1 cellular context compared by ENCODE assay signal in the genomic region with DNA sequence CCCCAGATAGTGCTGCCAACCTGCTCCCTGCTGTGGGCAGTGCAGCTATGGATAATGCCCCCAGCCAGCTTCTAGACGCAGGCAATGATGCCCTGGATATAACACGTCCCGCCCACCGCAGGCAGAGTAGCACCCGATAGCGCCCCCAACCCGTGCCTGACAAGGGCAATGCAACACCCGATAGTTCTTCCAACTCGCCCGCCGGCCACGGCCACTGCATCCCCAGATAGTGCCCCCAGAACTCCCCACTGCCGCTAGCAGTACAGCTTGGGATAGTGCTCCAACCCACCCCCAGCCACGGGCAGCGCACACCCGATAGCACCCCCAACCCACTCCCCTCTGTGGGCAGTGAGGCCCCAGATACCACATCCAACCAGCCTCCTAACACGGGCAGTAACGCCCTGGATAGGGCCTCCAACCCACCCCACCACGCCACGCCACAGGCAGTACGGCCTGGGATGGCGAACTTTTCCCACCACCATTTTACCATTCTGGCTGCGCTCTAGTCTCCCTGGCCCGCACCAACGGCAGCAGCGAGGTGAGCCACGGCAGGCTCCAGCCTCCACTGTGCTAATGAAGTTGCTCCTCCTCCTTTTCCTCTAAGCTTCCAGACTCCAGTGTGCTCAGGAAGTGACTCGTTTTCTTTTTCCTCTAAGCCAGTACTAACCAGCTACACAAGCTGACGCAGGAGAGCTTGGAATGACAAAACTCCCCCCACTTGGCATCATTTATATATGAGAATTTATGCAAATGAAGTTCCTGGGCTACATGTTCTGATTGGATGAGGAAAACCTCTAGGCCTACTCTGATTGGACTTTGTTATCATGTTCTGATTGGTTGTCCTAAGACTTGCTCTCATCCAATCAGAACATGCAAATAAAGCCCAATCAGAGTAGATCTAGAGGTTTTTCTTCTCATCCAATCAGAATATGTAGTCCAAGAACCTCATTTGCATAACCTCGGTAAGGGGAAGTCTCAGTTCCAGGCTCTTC.
TF ChIP-seq lines count a peak whose summit lies in the region.

No MANE protein-coding gene starts in this region.

TF ChIP-seq in H1, 55 proteins besides CTCF, POLR2A, EP300 and RAD21:
- TF ChIP-seq FOSL1 (IDR thresholded peaks at IDR 0.05; ENCODE audit: insufficient read depth, low read depth, low read length) (no peak), BACH1 (IDR thresholded peaks at IDR 0.05; ENCODE audit: low read length) (no peak), TBP (IDR thresholded peaks at IDR 0.05; ENCODE audit: low read depth, low read length) (peak; percentile 71), SIN3A (conservative IDR thresholded peaks at IDR 0.05 in 1 of 2, IDR thresholded peaks at IDR 0.05 in 1 of 2; ENCODE audit: low read depth in 1 of 2, low read length in 2 of 2) (no peak), ZNF274 (IDR thresholded peaks at IDR 0.05; ENCODE audit: borderline replicate concordance, extremely low read depth, low read length) (no peak), TCF12 (IDR thresholded peaks at IDR 0.05; ENCODE audit: low read depth, low read length) (no peak), SP4 (IDR thresholded peaks at IDR 0.05; ENCODE audit: low read length) (no peak), RXRA (IDR thresholded peaks at IDR 0.05; ENCODE audit: insufficient read depth, low read depth, low read length) (no peak), HDAC2 (IDR thresholded peaks at IDR 0.05; ENCODE audit: borderline replicate concordance in 1 of 2, low read depth in 2 of 2, low read length in 2 of 2) (no peak), KDM5A (IDR thresholded peaks at IDR 0.05; ENCODE audit: low read length) (no peak), SP1 (IDR thresholded peaks at IDR 0.05; ENCODE audit: low read depth, low read length) (peak; percentile 83), YY1 (IDR thresholded peaks at IDR 0.05; ENCODE audit: low read depth, low read length) (no peak), CHD2 (IDR thresholded peaks at IDR 0.05; ENCODE audit: low read length) (peak; percentile 40; the same call in 1 of the 2 replicates), MAX (IDR thresholded peaks at IDR 0.05) (no peak), SIX5 (IDR thresholded peaks at IDR 0.05; ENCODE audit: low read depth, low read length) (no peak), NRF1 (IDR thresholded peaks at IDR 0.05; ENCODE audit: low read depth, low read length) (no peak), KDM4A (IDR thresholded peaks at IDR 0.05; ENCODE audit: low read depth, low read length, severe bottlenecking) (no peak)
